Comparison of ENCODE assay signal across 10 cellular contexts in genomic region chrX:109847257-109848187, GRCh38.
DNase-seq lines count a peak whose midpoint lies in the region; ATAC-seq, FAIRE-seq and TF ChIP-seq lines count a peak whose summit lies in the region.
"Had no signal": no experiment of that assay in that cellular context is flagged by ENCODE, and none has a peak within 500 bp of the region (broad histone marks: within the 10 kb centered on the region; RNA-seq: fewer than 3 reads in every experiment).

No MANE protein-coding gene starts in this region.

- POLR2A ChIA-PET in A549 (lab: Yijun Ruan, JAX), result interaction anchor here (1.0 kb wide), 1 partner anchor 17 kb away, joined by 4 read pairs; no protein-coding TSS in a partner anchor

- WGBS in A549 (ENCODE audit: missing lambda C conversion rate), result 48% methylated on average over 5 of the region's 5 CpGs
- WGBS in body of pancreas, 2 donors, result 46 to 59% methylated on average over 4 of the region's 5 CpGs

- peak; percentile 6 to 62 for DNase-seq in A549 (ENCODE audit: low read depth in 1 of 2, low spot score in 1 of 2)
- no peak for DNase-seq in H54 (ENCODE audit: insufficient read length, low spot score)
- DNase-seq in body of pancreas, result peak in 1 of 4 donors; percentile 31
- no peak for DNase-seq in lower lobe of right lung
- DNase-seq in LoVo (ENCODE audit: low spot score), result no peak
- DNase-seq in stimulated activated naive CD4-positive, alpha-beta T cell (lab: John Stamatoyannopoulos, UW), result no peak
- no peak for DNase-seq in activated effector memory CD4-positive, alpha-beta T cell treated with Interleukin-2 at 50 U/mL for 16 hours
- DNase-seq: activated CD4-positive, alpha-beta T cell treated with anti-CD3 and anti-CD28 coated beads, Interleukin-2, amount 10 ng/mL, durations not matched to agents 7 days and 5 days had no signal

- TF ChIP-seq CTCF in A549 (IDR thresholded peaks at IDR 0.05) (no peak), body of pancreas (IDR thresholded peaks at IDR 0.05) (no peak), lower lobe of right lung (IDR thresholded peaks at IDR 0.05) (no peak)

- H3K36me3 ChIP-seq in body of pancreas (replicated peaks in 1 of 2; ENCODE audit: insufficient read depth in 1 of 2, low read depth in 2 of 2) (no peaks in the 10 kb centered on the region), lower lobe of right lung (no peaks in the 10 kb centered on the region)

- ATAC-seq in A549 (peak; percentile 91 to 93), body of pancreas (peak; percentile 75), lower lobe of right lung (peak; percentile 81 to 87), HG03521 (IDR thresholded peaks at IDR 0.05; ENCODE audit: unreplicated experiment) (no peak)

- peak; percentile 31 to 75; a peak in 2 of 5 replicates for TF ChIP-seq EP300 in A549 (IDR thresholded peaks at IDR 0.05)

- intact Hi-C loops in body of pancreas (cut with DNase I), result no loop called here
- intact Hi-C loops in lower lobe of right lung (cut with DNase I), result no loop called here

- TF ChIP-seq POLR2A in A549 (IDR thresholded peaks at IDR 0.05; ENCODE audit: low read length) (no peak), H54 (IDR thresholded peaks at IDR 0.05; ENCODE audit: low read depth, low read length) (no peak), body of pancreas (IDR thresholded peaks at IDR 0.05) (no peak)

- TF ChIP-seq RAD21 in A549 (conservative IDR thresholded peaks at IDR 0.05 in 1 of 2, IDR thresholded peaks at IDR 0.05 in 1 of 2), result no peak; a peak in 1 of 5 replicates

- H3K4me3 ChIP-seq in A549, result no peak overlapping the region
- H3K4me3 ChIP-seq in body of pancreas, result no peak overlapping the region
- H3K4me3 ChIP-seq in lower lobe of right lung, result no peak overlapping the region

- H3K4me1 ChIP-seq in A549 (peaks cover 34% of the 10 kb centered on the region), body of pancreas (peaks cover 5% of the 10 kb centered on the region), lower lobe of right lung (no peaks in the 10 kb centered on the region)

- H3K27me3 ChIP-seq in body of pancreas (no peaks in the 10 kb centered on the region), lower lobe of right lung (ENCODE audit: low read depth) (no peaks in the 10 kb centered on the region)

- no peaks in the 10 kb centered on the region for H3K9me3 ChIP-seq in A549
- no peaks in the 10 kb centered on the region for H3K9me3 ChIP-seq in body of pancreas
- H3K9me3 ChIP-seq in lower lobe of right lung, result no peaks in the 10 kb centered on the region

- FAIRE-seq in A549 (lab: Jason Lieb, UNC), result peak; percentile 97
- peak; percentile 62 for FAIRE-seq in H54 (lab: Jason Lieb, UNC)

- peak overlapping the region; percentile 58 for H3K4me2 ChIP-seq in A549

- CTCF ChIA-PET in A549 (lab: Yijun Ruan, JAX), result interaction anchor here (0.9 to 3.6 kb wide), 3 partner anchors 10 to 135 kb away, joined by 3 to 24 read pairs (median 11); no protein-coding TSS in a partner anchor

- H3K27ac ChIP-seq in A549 (peak overlapping the region; percentile 60 to 80), body of pancreas (peak overlapping the region in 1 of 4 donors; percentile 12), lower lobe of right lung (no peak overlapping the region)
- H3K27ac ChIP-seq: HL-60 had no signal

TF ChIP-seq in A549, 52 proteins besides CTCF, POLR2A, EP300 and RAD21:
- TF ChIP-seq KDM5A (IDR thresholded peaks at IDR 0.05) (no peak), CBX8 (IDR thresholded peaks at IDR 0.05) (no peak), RCOR1 (IDR thresholded peaks at IDR 0.05; ENCODE audit: low read depth, low read length) (no peak), HES2 (IDR thresholded peaks at IDR 0.05) (peak; percentile 27; the same call in 1 of the 2 replicates), SMC3 (IDR thresholded peaks at IDR 0.05) (peak; percentile 8; the same call in 1 of the 3 replicates), ZFP36 (IDR thresholded peaks at IDR 0.05; ENCODE audit: borderline replicate concordance, partially characterized antibody) (no peak), ZC3H11A (IDR thresholded peaks at IDR 0.05) (no peak), HOXB5 (CRISPR knock-in tag; IDR thresholded peaks at IDR 0.05) (no peak), JUN (IDR thresholded peaks at IDR 0.05) (0 out of 5 replicates have a peak, but pooled peaks of 1 of the 2 experiments have one; percentile 40), FOSL2 (IDR thresholded peaks at IDR 0.05) (0 out of 2 replicates have a peak, but pooled peaks have one; percentile 7), FOSL2 (CRISPR knock-in tag; IDR thresholded peaks at IDR 0.05) (peak; percentile 51), CEBPB (IDR thresholded peaks at IDR 0.05) (peak; percentile 88 to 91), JUNB (IDR thresholded peaks at IDR 0.05) (peak; percentile 62)

Comparison
In these comparisons a context has a peak if more than half of its experiments do, and no peak if none do; other contexts are left out.
1. DNase-seq: peak in A549 (2 of 2); none in H54 (single experiment), lower lobe of right lung (single experiment), LoVo (single experiment), stimulated activated naive CD4-positive, alpha-beta T cell (0 of 6) and activated effector memory CD4-positive, alpha-beta T cell treated with Interleukin-2 at 50 U/mL for 16 hours (single experiment).